ENCODE assay signal across 20 cellular contexts in the genomic region with DNA sequence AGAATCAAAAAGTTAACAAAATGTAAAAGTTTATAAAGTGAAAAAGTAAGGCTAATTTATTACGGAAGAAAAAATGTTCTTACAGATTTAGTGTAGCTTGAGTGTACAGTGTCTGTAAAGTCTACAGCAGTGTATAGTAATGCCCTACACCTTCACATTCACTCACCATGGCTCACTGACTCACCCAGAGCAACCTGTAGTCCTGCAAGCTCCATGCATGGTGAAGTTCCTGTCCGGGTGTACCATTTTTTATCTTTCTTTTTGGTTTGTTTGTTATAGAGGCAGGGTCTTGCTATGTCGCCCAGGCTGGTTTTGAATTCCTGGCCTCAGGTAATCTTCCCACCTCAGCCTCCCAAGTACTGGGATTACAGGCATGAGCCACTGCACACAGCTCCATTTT.
"Had no signal": no experiment of that assay in that cellular context is flagged by ENCODE, and none has a peak within 500 bp of the region (broad histone marks: within the 10 kb centered on the region; RNA-seq: fewer than 3 reads in every experiment).

No MANE protein-coding gene starts in this region.

- H3K4me3 ChIP-seq: breast epithelium, MG63 had no signal

- DNase-seq: activated CD4-positive, alpha-beta T cell treated with anti-CD3 and anti-CD28 coated beads for 48 hours; activated CD4-positive, alpha-beta T cell treated with anti-CD3 and anti-CD28 coated beads, Interleukin-2, amount 50 U/mL, for 4 hours; activated CD4-positive, CD25-positive, alpha-beta regulatory T cell treated with anti-CD3 and anti-CD28 coated beads, Interleukin-2, amount 50 U/mL, for 72 hours; activated CD8-positive, alpha-beta memory T cell treated with anti-CD3 and anti-CD28 coated beads, Interleukin-2, amount 50 U/mL, for 48 hours; activated CD8-positive, alpha-beta T cell treated with anti-CD3 and anti-CD28 coated beads, Interleukin-2, amount 10 ng/mL, durations not matched to agents 7 days and 5 days; activated naive CD4-positive, alpha-beta T cell treated with anti-CD3 and anti-CD28 coated beads, Interleukin-2, amount 50 U/mL, for 16 hours; activated T-cell treated with anti-CD3 and anti-CD28 coated beads, Interleukin-2, amount 50 U/mL, for 1 hour; aorta; central memory CD4-positive, alpha-beta T cell; NCI-H1436; NCI-H1694 treated with DMSO at 0.1 percent for 48 hours; NCI-H446; NCI-H524; NK-92 treated with Interleukin-12 subunit alpha and Interleukin-12 subunit beta, amount 100 ng/mL, for 24 hours; OCI-M1; T-helper 17 cell; T-helper 9 cell had no signal

- H3K9me3 ChIP-seq: breast epithelium, MG63 had no signal

- H3K27ac ChIP-seq: breast epithelium had no signal

- H3K4me1 ChIP-seq: breast epithelium had no signal

- ATAC-seq: activated CD8-positive, alpha-beta T cell treated with anti-CD3 and anti-CD28 coated beads, Interleukin-2, amount 10 ng/mL, durations not matched to agents 7 days and 5 days; T-helper 17 cell; WTC11 had no signal

- H3K36me3 ChIP-seq: breast epithelium, MG63 had no signal

- H3K27me3 ChIP-seq: breast epithelium, MG63 had no signal
